Comparison of ENCODE assay signal across 1 cellular context in the genomic region with DNA sequence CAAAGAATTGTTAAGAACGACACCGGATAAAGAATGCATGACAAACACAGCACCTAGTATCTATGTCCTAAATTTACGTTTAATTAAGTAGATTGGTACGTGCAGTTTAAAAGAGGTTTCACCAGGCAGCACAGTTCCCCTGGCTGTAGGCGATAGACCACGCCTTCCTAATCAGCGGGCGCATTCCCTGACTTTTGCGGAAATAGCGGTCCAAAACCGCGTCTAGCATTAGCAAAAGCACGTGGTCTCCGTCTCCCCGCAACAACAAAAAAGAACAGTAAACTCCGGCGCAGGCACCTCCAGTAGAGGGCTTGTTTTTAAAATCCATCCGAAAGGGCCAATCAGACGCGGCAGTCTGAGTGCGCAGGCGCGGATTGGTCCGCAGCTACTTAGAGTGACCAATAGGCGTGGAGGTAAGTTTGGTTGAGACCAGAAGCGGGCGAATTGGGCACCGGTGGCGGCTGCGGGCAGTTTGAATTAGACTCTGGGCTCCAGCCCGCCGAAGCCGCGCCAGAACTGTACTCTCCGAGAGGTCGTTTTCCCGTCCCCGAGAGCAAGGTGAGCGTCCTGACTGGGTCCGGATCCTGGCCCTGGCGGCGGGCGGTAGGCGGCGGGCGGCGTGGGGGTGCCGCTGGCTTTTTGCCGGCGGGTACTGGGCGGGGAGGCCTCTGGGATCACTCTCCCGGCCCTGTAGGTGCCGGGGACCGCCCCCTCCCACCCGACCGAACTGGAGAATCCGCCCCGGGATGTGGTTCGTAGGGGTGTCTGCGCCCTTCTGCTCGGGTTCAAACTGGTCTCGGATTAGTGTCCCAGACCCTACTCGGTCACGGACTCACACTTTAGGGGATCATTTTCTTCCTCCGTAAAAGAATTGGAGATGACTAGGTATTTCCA.
TF ChIP-seq lines count a peak whose summit lies in the region.

A gene with protein sequence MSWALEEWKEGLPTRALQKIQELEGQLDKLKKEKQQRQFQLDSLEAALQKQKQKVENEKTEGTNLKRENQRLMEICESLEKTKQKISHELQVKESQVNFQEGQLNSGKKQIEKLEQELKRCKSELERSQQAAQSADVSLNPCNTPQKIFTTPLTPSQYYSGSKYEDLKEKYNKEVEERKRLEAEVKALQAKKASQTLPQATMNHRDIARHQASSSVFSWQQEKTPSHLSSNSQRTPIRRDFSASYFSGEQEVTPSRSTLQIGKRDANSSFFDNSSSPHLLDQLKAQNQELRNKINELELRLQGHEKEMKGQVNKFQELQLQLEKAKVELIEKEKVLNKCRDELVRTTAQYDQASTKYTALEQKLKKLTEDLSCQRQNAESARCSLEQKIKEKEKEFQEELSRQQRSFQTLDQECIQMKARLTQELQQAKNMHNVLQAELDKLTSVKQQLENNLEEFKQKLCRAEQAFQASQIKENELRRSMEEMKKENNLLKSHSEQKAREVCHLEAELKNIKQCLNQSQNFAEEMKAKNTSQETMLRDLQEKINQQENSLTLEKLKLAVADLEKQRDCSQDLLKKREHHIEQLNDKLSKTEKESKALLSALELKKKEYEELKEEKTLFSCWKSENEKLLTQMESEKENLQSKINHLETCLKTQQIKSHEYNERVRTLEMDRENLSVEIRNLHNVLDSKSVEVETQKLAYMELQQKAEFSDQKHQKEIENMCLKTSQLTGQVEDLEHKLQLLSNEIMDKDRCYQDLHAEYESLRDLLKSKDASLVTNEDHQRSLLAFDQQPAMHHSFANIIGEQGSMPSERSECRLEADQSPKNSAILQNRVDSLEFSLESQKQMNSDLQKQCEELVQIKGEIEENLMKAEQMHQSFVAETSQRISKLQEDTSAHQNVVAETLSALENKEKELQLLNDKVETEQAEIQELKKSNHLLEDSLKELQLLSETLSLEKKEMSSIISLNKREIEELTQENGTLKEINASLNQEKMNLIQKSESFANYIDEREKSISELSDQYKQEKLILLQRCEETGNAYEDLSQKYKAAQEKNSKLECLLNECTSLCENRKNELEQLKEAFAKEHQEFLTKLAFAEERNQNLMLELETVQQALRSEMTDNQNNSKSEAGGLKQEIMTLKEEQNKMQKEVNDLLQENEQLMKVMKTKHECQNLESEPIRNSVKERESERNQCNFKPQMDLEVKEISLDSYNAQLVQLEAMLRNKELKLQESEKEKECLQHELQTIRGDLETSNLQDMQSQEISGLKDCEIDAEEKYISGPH (N-terminal part only) (plus strand): TSS at position 432 of the 894 bp plus-strand sequence. CDS start 10,560 bp downstream, outside the sequence.

TF ChIP-seq in HepG2, 621 proteins besides CTCF, POLR2A, EP300 and RAD21 (continued from another document and continues in another):
- TF ChIP-seq, protein P1, sequence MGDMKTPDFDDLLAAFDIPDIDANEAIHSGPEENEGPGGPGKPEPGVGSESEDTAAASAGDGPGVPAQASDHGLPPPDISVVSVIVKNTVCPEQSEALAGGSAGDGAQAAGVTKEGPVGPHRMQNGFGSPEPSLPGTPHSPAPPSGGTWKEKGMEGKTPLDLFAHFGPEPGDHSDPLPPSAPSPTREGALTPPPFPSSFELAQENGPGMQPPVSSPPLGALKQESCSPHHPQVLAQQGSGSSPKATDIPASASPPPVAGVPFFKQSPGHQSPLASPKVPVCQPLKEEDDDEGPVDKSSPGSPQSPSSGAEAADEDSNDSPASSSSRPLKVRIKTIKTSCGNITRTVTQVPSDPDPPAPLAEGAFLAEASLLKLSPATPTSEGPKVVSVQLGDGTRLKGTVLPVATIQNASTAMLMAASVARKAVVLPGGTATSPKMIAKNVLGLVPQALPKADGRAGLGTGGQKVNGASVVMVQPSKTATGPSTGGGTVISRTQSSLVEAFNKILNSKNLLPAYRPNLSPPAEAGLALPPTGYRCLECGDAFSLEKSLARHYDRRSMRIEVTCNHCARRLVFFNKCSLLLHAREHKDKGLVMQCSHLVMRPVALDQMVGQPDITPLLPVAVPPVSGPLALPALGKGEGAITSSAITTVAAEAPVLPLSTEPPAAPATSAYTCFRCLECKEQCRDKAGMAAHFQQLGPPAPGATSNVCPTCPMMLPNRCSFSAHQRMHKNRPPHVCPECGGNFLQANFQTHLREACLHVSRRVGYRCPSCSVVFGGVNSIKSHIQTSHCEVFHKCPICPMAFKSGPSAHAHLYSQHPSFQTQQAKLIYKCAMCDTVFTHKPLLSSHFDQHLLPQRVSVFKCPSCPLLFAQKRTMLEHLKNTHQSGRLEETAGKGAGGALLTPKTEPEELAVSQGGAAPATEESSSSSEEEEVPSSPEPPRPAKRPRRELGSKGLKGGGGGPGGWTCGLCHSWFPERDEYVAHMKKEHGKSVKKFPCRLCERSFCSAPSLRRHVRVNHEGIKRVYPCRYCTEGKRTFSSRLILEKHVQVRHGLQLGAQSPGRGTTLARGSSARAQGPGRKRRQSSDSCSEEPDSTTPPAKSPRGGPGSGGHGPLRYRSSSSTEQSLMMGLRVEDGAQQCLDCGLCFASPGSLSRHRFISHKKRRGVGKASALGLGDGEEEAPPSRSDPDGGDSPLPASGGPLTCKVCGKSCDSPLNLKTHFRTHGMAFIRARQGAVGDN (CRISPR knock-in tag; IDR thresholded peaks at IDR 0.05): peak; percentile 85
- TF ChIP-seq SALL2 (CRISPR knock-in tag; IDR thresholded peaks at IDR 0.05) (peak; percentile 63; the same call in 1 of the 2 replicates), SATB2 (CRISPR knock-in tag; IDR thresholded peaks at IDR 0.05) (no peak), ZNF160 (CRISPR knock-in tag; IDR thresholded peaks at IDR 0.05) (no peak; the same call in 1 of the 2 replicates), JUN (CRISPR knock-in tag; IDR thresholded peaks at IDR 0.05) (no peak), ZC3H13 (CRISPR knock-in tag; IDR thresholded peaks at IDR 0.05) (peak; percentile 94), HMG20A (CRISPR knock-in tag; IDR thresholded peaks at IDR 0.05; ENCODE audit: borderline replicate concordance) (0 out of 2 replicates have a peak, but pooled peaks have one; percentile 5), IKZF4 (CRISPR knock-in tag; IDR thresholded peaks at IDR 0.05; ENCODE audit: borderline replicate concordance, low read depth, not compliant biosample characterization) (no peak), CSRNP1 (CRISPR knock-in tag; IDR thresholded peaks at IDR 0.05) (peak; percentile 100), NFIB (CRISPR knock-in tag; IDR thresholded peaks at IDR 0.05; ENCODE audit: borderline replicate concordance) (no peak), GZF1 (CRISPR knock-in tag; IDR thresholded peaks at IDR 0.05) (no peak), ZNF704 (CRISPR knock-in tag; IDR thresholded peaks at IDR 0.05; ENCODE audit: borderline replicate concordance) (no peak), ZNF224 (CRISPR knock-in tag; IDR thresholded peaks at IDR 0.05) (no peak; the same call in 1 of the 2 replicates), ZNF12 (CRISPR knock-in tag; IDR thresholded peaks at IDR 0.05) (no peak), NCOA1 (CRISPR knock-in tag; IDR thresholded peaks at IDR 0.05) (no peak), RFX1 (IDR thresholded peaks at IDR 0.05) (peak; percentile 85), ZFP62 (CRISPR knock-in tag; IDR thresholded peaks at IDR 0.05) (no peak), RNF2 (conservative IDR thresholded peaks at IDR 0.05; ENCODE audit: low read depth) (0 out of 2 replicates have a peak, but pooled peaks have one; percentile 28), ZNF773 (CRISPR knock-in tag; IDR thresholded peaks at IDR 0.05; ENCODE audit: borderline replicate concordance) (no peak), TFAP4 (IDR thresholded peaks at IDR 0.05; ENCODE audit: borderline replicate concordance, low read depth) (peak; percentile 15; the same call in 1 of the 2 replicates), MBNL3 (CRISPR knock-in tag; conservative IDR thresholded peaks at IDR 0.05) (no peak), ZNF484 (CRISPR knock-in tag; IDR thresholded peaks at IDR 0.05; ENCODE audit: borderline replicate concordance, low read depth) (no peak)
- TF ChIP-seq, protein P2, sequence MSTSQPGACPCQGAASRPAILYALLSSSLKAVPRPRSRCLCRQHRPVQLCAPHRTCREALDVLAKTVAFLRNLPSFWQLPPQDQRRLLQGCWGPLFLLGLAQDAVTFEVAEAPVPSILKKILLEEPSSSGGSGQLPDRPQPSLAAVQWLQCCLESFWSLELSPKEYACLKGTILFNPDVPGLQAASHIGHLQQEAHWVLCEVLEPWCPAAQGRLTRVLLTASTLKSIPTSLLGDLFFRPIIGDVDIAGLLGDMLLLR (CRISPR knock-in tag; IDR thresholded peaks at IDR 0.05): peak; percentile 84; the same call in 1 of the 2 replicates
- TF ChIP-seq, protein P3, sequence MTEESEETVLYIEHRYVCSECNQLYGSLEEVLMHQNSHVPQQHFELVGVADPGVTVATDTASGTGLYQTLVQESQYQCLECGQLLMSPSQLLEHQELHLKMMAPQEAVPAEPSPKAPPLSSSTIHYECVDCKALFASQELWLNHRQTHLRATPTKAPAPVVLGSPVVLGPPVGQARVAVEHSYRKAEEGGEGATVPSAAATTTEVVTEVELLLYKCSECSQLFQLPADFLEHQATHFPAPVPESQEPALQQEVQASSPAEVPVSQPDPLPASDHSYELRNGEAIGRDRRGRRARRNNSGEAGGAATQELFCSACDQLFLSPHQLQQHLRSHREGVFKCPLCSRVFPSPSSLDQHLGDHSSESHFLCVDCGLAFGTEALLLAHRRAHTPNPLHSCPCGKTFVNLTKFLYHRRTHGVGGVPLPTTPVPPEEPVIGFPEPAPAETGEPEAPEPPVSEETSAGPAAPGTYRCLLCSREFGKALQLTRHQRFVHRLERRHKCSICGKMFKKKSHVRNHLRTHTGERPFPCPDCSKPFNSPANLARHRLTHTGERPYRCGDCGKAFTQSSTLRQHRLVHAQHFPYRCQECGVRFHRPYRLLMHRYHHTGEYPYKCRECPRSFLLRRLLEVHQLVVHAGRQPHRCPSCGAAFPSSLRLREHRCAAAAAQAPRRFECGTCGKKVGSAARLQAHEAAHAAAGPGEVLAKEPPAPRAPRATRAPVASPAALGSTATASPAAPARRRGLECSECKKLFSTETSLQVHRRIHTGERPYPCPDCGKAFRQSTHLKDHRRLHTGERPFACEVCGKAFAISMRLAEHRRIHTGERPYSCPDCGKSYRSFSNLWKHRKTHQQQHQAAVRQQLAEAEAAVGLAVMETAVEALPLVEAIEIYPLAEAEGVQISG (CRISPR knock-in tag; IDR thresholded peaks at IDR 0.05): peak; percentile 67
- TF ChIP-seq, protein P4, sequence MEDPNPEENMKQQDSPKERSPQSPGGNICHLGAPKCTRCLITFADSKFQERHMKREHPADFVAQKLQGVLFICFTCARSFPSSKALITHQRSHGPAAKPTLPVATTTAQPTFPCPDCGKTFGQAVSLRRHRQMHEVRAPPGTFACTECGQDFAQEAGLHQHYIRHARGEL (CRISPR knock-in tag; IDR thresholded peaks at IDR 0.05): no peak
- TF ChIP-seq, protein P5, sequence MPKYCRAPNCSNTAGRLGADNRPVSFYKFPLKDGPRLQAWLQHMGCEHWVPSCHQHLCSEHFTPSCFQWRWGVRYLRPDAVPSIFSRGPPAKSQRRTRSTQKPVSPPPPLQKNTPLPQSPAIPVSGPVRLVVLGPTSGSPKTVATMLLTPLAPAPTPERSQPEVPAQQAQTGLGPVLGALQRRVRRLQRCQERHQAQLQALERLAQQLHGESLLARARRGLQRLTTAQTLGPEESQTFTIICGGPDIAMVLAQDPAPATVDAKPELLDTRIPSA (CRISPR knock-in tag; IDR thresholded peaks at IDR 0.05; ENCODE audit: borderline replicate concordance): 0 out of 2 replicates have a peak, but pooled peaks have one; percentile 67
